Comparison of ENCODE assay signal across 1 cellular context in genomic region chr14:104635717-104636116, GRCh38.
TF ChIP-seq lines count a peak whose summit lies in the region.

No MANE protein-coding gene starts in this region.

TF ChIP-seq in H1, 55 proteins besides CTCF, POLR2A, EP300 and RAD21 (continued from another document):
- no peak for TF ChIP-seq CHD2 (IDR thresholded peaks at IDR 0.05; ENCODE audit: low read length)
TF ChIP-seq in H1: peak in this region for 0.
